13 cellular contexts compared by ENCODE assay signal in genomic region chr2:75238670-75239330, GRCh38. TPM values are rescaled to one million over a fixed set of nuclear protein-coding genes. Genes with fewer than 3 reads are reported as not detected.
DNase-seq lines count a peak whose midpoint lies in the region; ATAC-seq and TF ChIP-seq lines count a peak whose summit lies in the region.
"Had no signal": no experiment of that assay in that cellular context is flagged by ENCODE, and none has a peak within 500 bp of the region (broad histone marks: within the 10 kb centered on the region; RNA-seq: fewer than 3 reads in every experiment).

No MANE protein-coding gene starts in this region.

- no peak overlapping the region for H3K4me3 ChIP-seq in RWPE2 (ENCODE audit: severe bottlenecking)
- H3K4me3 ChIP-seq: ascending aorta had no signal

- TF ChIP-seq CTCF in RWPE2 (IDR thresholded peaks at IDR 0.05; ENCODE audit: poor library complexity, severe bottlenecking) = no peak
- no peak for TF ChIP-seq CTCF in type B pancreatic cell (conservative IDR thresholded peaks at IDR 0.05)

- H3K27me3 Mint-ChIP-seq in type B pancreatic cell = no peaks in the 10 kb centered on the region

- intact Hi-C loops in Right ventricle myocardium superior (cut with DNase I) = no loop called here

- H3K27ac Mint-ChIP-seq in type B pancreatic cell = peak overlapping the region; percentile 37
- H3K27ac Mint-ChIP-seq: endodermal cell, T-cell had no signal

- no peak overlapping the region for H3K4me3 Mint-ChIP-seq in type B pancreatic cell
- H3K4me3 Mint-ChIP-seq: endodermal cell, T-cell had no signal

- no peaks in the 10 kb centered on the region for H3K4me1 Mint-ChIP-seq in type B pancreatic cell (ENCODE audit: unreplicated experiment)
- H3K4me1 Mint-ChIP-seq: endodermal cell, T-cell had no signal

- no peaks in the 10 kb centered on the region for H3K9me3 Mint-ChIP-seq in type B pancreatic cell

- DNase-seq in H4 (ENCODE audit: low spot score) (peak; percentile 68), RWPE2 (ENCODE audit: low spot score) (no peak), fibroblast of gingiva (ENCODE audit: low read depth) (peak; percentile 83), type B pancreatic cell (ENCODE audit: extremely low spot score, unreplicated experiment) (no peak), Right ventricle myocardium superior (no peak), NCI-H446 (lab: John Stamatoyannopoulos, UW) (no peak)
- DNase-seq: endodermal cell, Kasumi-1, NCI-H2081, T-cell had no signal

- peaks cover 15% of the 10 kb centered on the region for H3K4me1 ChIP-seq in RWPE2 (ENCODE audit: insufficient read depth, poor library complexity, severe bottlenecking)
- H3K4me1 ChIP-seq: ascending aorta had no signal

- peak; percentile 82 for ATAC-seq in RWPE2 (ENCODE audit: low read depth)
- no peak for ATAC-seq in Right ventricle myocardium superior (ENCODE audit: poor library complexity)
- no peak for ATAC-seq in GM18867 (IDR thresholded peaks at IDR 0.05; ENCODE audit: unreplicated experiment)
- ATAC-seq: T-cell had no signal

- no peaks in the 10 kb centered on the region for H3K36me3 Mint-ChIP-seq in type B pancreatic cell
- H3K36me3 Mint-ChIP-seq: T-cell had no signal

- H3K27me3 ChIP-seq in RWPE2 (ENCODE audit: insufficient read depth, poor library complexity, severe bottlenecking) = no peaks in the 10 kb centered on the region
- H3K27me3 ChIP-seq: ascending aorta, neutrophil had no signal

- peaks cover 4% of the 10 kb centered on the region for H3K9me3 ChIP-seq in RWPE2 (ENCODE audit: severe bottlenecking)
- H3K9me3 ChIP-seq: neutrophil had no signal

- no peak overlapping the region for H3K27ac ChIP-seq in RWPE2 (ENCODE audit: poor library complexity, severe bottlenecking)
- H3K27ac ChIP-seq: ascending aorta, neutrophil had no signal

- no peaks in the 10 kb centered on the region for H3K36me3 ChIP-seq in RWPE2 (ENCODE audit: low read depth)
- H3K36me3 ChIP-seq: ascending aorta, neutrophil had no signal

RNA-seq across cellular contexts. Expression of gene TACR1, which starts 39.5 kb away (rescaled TPM):
- 0.14 TPM in 1 of 2 replicates, not detected in the other for total RNA-seq in H4 (2014; rRNA removed; shearing (Covaris generic))
- total RNA-seq in type B pancreatic cell (ENCODE audit: low replicate concordance) (0.88 and 1.5 TPM in 2 replicates), Right ventricle myocardium superior (0.11 TPM)
- total RNA-seq: T-cell had no signal

Comparison
In these comparisons a context has a peak if more than half of its experiments do, and no peak if none do; other contexts are left out.
1. DNase-seq: peak in H4 (single experiment) and fibroblast of gingiva (single experiment); none in RWPE2 (single experiment), type B pancreatic cell (single experiment), Right ventricle myocardium superior (single experiment) and NCI-H446 (0 of 2).